In the genomic region with DNA sequence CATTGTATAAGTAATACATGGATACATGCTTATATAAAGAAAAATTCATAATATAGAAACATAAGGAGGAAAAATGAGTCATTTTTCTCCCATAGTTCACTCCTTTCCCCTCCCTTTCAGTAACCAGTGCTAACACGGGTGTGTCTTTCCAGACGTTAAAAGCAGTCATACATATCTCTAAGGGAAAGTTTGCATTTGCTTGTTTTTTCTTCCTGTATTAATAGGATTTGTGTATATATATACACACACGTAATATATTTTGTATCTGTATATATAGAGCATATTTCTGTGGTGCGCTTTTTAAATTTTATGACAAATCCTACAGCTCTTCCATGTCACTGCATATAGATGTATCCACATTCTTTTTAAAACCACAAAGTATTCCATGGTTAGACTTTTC, we compare ENCODE assay signal across 26 cellular contexts.
"Had no signal": no experiment of that assay in that cellular context is flagged by ENCODE, and none has a peak within 500 bp of the region (broad histone marks: within the 10 kb centered on the region; RNA-seq: fewer than 3 reads in every experiment).

No MANE protein-coding gene starts in this region.

- H3K27ac ChIP-seq: dorsolateral prefrontal cortex, hepatocyte, left lung, thoracic aorta, upper lobe of left lung had no signal

- H3K27me3 ChIP-seq: dorsolateral prefrontal cortex, hepatocyte, left lung, upper lobe of left lung had no signal

- H3K4me3 ChIP-seq: dorsolateral prefrontal cortex, hepatocyte, left lung, lung, thoracic aorta, upper lobe of left lung had no signal

- H3K4me1 Mint-ChIP-seq: neural crest cell had no signal

- H3K9me3 ChIP-seq: left lung, thoracic aorta, upper lobe of left lung had no signal

- H3K4me3 Mint-ChIP-seq: activated T-cell treated with anti-CD3 and anti-CD28 coated beads, Interleukin-2, amount 50 U/mL, for 4 hours; brain; immature natural killer cell; naive thymus-derived CD4-positive, alpha-beta T cell; neural crest cell; T-cell; WTC11 had no signal

- H3K27ac Mint-ChIP-seq: immature natural killer cell, WTC11 had no signal

- H3K4me1 ChIP-seq: upper lobe of left lung had no signal

- H3K27me3 Mint-ChIP-seq: naive thymus-derived CD4-positive, alpha-beta T cell; T-cell had no signal

- H3K9me3 Mint-ChIP-seq: activated T-cell treated with anti-CD3 and anti-CD28 coated beads, Interleukin-2, amount 50 U/mL, for 4 hours; brain; immature natural killer cell; naive thymus-derived CD4-positive, alpha-beta T cell; neural crest cell; T-cell; WTC11 had no signal

- FAIRE-seq: colon, small intestine had no signal

- DNase-seq: activated CD4-positive, alpha-beta T cell treated with anti-CD3 and anti-CD28 coated beads, Interleukin-2, amount 50 U/mL, for 4 hours; activated CD8-positive, alpha-beta memory T cell treated with anti-CD3 and anti-CD28 coated beads for 24 hours; activated CD8-positive, alpha-beta memory T cell treated with anti-CD3 and anti-CD28 coated beads, Interleukin-2, amount 50 U/mL, for 4 hours; activated naive CD4-positive, alpha-beta T cell treated with Interleukin-2 at 50 U/mL for 16 hours; activated T-cell treated with anti-CD3 and anti-CD28 coated beads, Interleukin-2, amount 50 U/mL, for 4 hours; anterior cingulate cortex; caudate nucleus; dorsolateral prefrontal cortex; foreskin melanocyte; immature natural killer cell; left lung; naive thymus-derived CD4-positive, alpha-beta T cell; occipital lobe; small intestine; stimulated activated CD4-positive, alpha-beta T cell treated with anti-CD3 and anti-CD28 coated beads, Interleukin-15, amount 100 ng/mL, for 24 hours; stimulated activated naive CD4-positive, alpha-beta T cell; T-cell; upper lobe of left lung had no signal

- ATAC-seq: activated T-cell treated with anti-CD3 and anti-CD28 coated beads, Interleukin-2, amount 50 U/mL, for 4 hours; left lung; naive thymus-derived CD4-positive, alpha-beta T cell; sciatic nerve; T-cell; WTC11 had no signal
